In the genomic region with DNA sequence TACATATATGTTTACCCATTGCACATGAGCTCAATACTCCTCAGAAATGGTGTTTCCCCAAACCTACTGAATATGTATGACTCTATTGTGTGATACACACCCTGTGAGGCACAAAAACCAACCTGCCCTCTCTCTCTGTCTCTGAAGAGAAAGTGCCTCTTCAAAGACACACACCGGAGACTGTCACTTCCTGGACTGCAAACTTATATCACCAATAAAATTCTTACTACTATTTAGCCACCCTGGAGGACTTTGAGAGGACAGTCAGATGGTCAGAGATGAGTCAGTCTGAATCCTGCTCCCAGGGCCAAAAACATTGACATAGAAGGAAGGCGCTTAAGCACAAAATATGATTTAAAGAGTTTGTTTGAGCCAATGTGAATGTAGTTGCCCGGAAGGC, we compare ENCODE assay signal across 11 cellular contexts.
DNase-seq lines count a peak whose midpoint lies in the region; ATAC-seq, FAIRE-seq and TF ChIP-seq lines count a peak whose summit lies in the region.
"Had no signal": no experiment of that assay in that cellular context is flagged by ENCODE, and none has a peak within 500 bp of the region (broad histone marks: within the 10 kb centered on the region; RNA-seq: fewer than 3 reads in every experiment).

No MANE protein-coding gene starts in this region.

- H2AFZ ChIP-seq in HCT116 (ENCODE audit: low read depth, low read length, poor library complexity, severe bottlenecking), result peak overlapping the region; percentile 54

- TF ChIP-seq CTCF in HCT116 (IDR thresholded peaks at IDR 0.05 in 2 of 3, conservative IDR thresholded peaks at IDR 0.05 in 1 of 3; ENCODE audit: borderline replicate concordance in 1 of 3, insufficient read depth in 1 of 3, low read depth in 2 of 3, low read length in 2 of 3), result no peak
- no peak for TF ChIP-seq CTCF in WTC11 (IDR thresholded peaks at IDR 0.05)

- 61 to 73% (median 69%) methylated on average over 3 of the region's 3 CpGs for WGBS in small intestine, 3 donors

- no peak for FAIRE-seq in small intestine (lab: Jason Lieb, UNC)
- FAIRE-seq: colon had no signal

- H3K4me1 ChIP-seq in HCT116 (ENCODE audit: control insufficient read depth in 1 of 2, insufficient read depth in 2 of 2, low read length in 2 of 2) (peaks cover 0 to 19% of the 10 kb centered on the region in 2 experiments; a peak in 3 of 4 replicates), small intestine (ENCODE audit: control insufficient read depth in 2 of 2, insufficient read depth in 1 of 2, low read depth in 1 of 2, low read length in 1 of 2) (no peaks in the 10 kb centered on the region)

- H3K27me3 Mint-ChIP-seq in WTC11 (ENCODE audit: low read depth), result no peaks in the 10 kb centered on the region; the same call in 1 of the 2 replicates

- H3K9me3 Mint-ChIP-seq in WTC11, result no peaks in the 10 kb centered on the region

- H4K20me1 ChIP-seq in HCT116 (ENCODE audit: insufficient read depth), result no peaks in the 10 kb centered on the region

- no peak for TF ChIP-seq RAD21 in HCT116 (IDR thresholded peaks at IDR 0.05; ENCODE audit: low read depth)

- H3K9me3 ChIP-seq in HCT116 (ENCODE audit: control insufficient read depth in 1 of 2, insufficient read depth in 1 of 2, low read depth in 1 of 2, low read length in 2 of 2), result no peaks in the 10 kb centered on the region
- no peaks in the 10 kb centered on the region for H3K9me3 ChIP-seq in small intestine (ENCODE audit: control insufficient read depth, low read depth)

- POLR2A ChIA-PET in HCT116 (lab: Charles Lee) (interaction anchor here (1.4 to 2.6 kb wide), 3 partner anchors 16 to 109 kb away, joined by 4 to 10 read pairs (median 8); no protein-coding TSS in a partner anchor), WTC11 (lab: Charles Lee) (no interaction called here)

- H3K79me2 ChIP-seq in HCT116 (ENCODE audit: insufficient read depth, low read length), result no peaks in the 10 kb centered on the region

- H3K4me3 ChIP-seq in HCT116 (replicated peaks in 1 of 2; ENCODE audit: low read depth in 1 of 2, low read length in 2 of 2), result no peak overlapping the region
- no peak overlapping the region for H3K4me3 ChIP-seq in small intestine (ENCODE audit: low read depth in 1 of 2, low read length in 2 of 2)

- no peaks in the 10 kb centered on the region for H3K9me2 ChIP-seq in HCT116 (ENCODE audit: insufficient read depth)

- RAD21 ChIA-PET in HCT116 (lab: Charles Lee; ENCODE audit: low non-redundant PET in 1 of 2, low total read pairs in 2 of 2, uncharacterized antibody in 2 of 2, unreplicated experiment in 2 of 2), result no interaction called here

- H3K36me3 ChIP-seq in HCT116 (ENCODE audit: control insufficient read depth in 1 of 2, insufficient read depth in 2 of 2, low read length in 2 of 2) (no peaks in the 10 kb centered on the region), small intestine (ENCODE audit: control insufficient read depth in 2 of 2, insufficient read depth in 2 of 2, low read length in 2 of 2) (no peaks in the 10 kb centered on the region)

- H3K9ac ChIP-seq in HCT116 (ENCODE audit: low read length), result no peak overlapping the region

- H3K36me3 Mint-ChIP-seq in WTC11, result no peaks in the 10 kb centered on the region

- H3K27ac ChIP-seq in HCT116 (ENCODE audit: low read depth, low read length) (no peak overlapping the region), small intestine (ENCODE audit: low read depth in 1 of 2, low read length in 1 of 2) (peak overlapping the region; percentile 32 to 58)

- H3K4me1 Mint-ChIP-seq in WTC11, result peaks cover 7% of the 10 kb centered on the region; the same call in 1 of the 2 replicates

- TF ChIP-seq POLR2A in HCT116 (IDR thresholded peaks at IDR 0.05; ENCODE audit: borderline replicate concordance, extremely low read depth, insufficient read depth, insufficient read length), result no peak

- no peaks in the 10 kb centered on the region for H3K27me3 ChIP-seq in HCT116 (ENCODE audit: insufficient read depth, low read length)
- H3K27me3 ChIP-seq in small intestine (ENCODE audit: control insufficient read depth in 2 of 2, insufficient read depth in 2 of 2, low read length in 2 of 2), result no peaks in the 10 kb centered on the region

- H3K27ac Mint-ChIP-seq in WTC11, result 0 out of 2 replicates have a peak overlapping the region, but pooled peaks have one; percentile 71

- CTCF ChIA-PET in HCT116 (lab: Charles Lee), result no interaction called here
- CTCF ChIA-PET in WTC11 (lab: Charles Lee), result interaction anchor here (1.3 kb wide), 1 partner anchor 16 kb away, joined by 3 read pairs; no protein-coding TSS in a partner anchor

- H3K4me3 Mint-ChIP-seq in WTC11, result no peak overlapping the region

- 0 out of 2 replicates have a peak overlapping the region, but pooled peaks have one; percentile 4 for H3K4me2 ChIP-seq in HCT116 (ENCODE audit: low read length)

- no TSS peak for BruUV-seq in HCT116 (replicated peaks; lab: Mats Ljungman, UMichigan)

- DNase-seq in HCT116 (ENCODE audit: low read depth, low spot score) (no peak), WTC11 (ENCODE audit: low spot score) (no peak), small intestine (peak; percentile 37), glomerular visceral epithelial cell (ENCODE audit: extremely low spot score) (no peak), NCI-H1694 (lab: John Stamatoyannopoulos, UW) (no peak), NCI-H1048 (lab: John Stamatoyannopoulos, UW) (no peak), germinal center (ENCODE audit: low spot score) (no peak)
- DNase-seq in central memory CD4-positive, alpha-beta T cell, result peak; percentile 73
- DNase-seq: left cardiac atrium, NCI-H1092 treated with DMSO at 0.1 percent for 48 hours had no signal

- intact Hi-C loops in HCT116 (cut with micrococcal nuclease), result no loop called here

- ATAC-seq in HCT116, result no peak
- no peak for ATAC-seq in WTC11

TF ChIP-seq in HCT116, 20 proteins besides CTCF, POLR2A, EP300 and RAD21:
- TF ChIP-seq, protein P1, sequence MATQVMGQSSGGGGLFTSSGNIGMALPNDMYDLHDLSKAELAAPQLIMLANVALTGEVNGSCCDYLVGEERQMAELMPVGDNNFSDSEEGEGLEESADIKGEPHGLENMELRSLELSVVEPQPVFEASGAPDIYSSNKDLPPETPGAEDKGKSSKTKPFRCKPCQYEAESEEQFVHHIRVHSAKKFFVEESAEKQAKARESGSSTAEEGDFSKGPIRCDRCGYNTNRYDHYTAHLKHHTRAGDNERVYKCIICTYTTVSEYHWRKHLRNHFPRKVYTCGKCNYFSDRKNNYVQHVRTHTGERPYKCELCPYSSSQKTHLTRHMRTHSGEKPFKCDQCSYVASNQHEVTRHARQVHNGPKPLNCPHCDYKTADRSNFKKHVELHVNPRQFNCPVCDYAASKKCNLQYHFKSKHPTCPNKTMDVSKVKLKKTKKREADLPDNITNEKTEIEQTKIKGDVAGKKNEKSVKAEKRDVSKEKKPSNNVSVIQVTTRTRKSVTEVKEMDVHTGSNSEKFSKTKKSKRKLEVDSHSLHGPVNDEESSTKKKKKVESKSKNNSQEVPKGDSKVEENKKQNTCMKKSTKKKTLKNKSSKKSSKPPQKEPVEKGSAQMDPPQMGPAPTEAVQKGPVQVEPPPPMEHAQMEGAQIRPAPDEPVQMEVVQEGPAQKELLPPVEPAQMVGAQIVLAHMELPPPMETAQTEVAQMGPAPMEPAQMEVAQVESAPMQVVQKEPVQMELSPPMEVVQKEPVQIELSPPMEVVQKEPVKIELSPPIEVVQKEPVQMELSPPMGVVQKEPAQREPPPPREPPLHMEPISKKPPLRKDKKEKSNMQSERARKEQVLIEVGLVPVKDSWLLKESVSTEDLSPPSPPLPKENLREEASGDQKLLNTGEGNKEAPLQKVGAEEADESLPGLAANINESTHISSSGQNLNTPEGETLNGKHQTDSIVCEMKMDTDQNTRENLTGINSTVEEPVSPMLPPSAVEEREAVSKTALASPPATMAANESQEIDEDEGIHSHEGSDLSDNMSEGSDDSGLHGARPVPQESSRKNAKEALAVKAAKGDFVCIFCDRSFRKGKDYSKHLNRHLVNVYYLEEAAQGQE (IDR thresholded peaks at IDR 0.05; ENCODE audit: low read depth), result no peak
- TF ChIP-seq FOSL1 (IDR thresholded peaks at IDR 0.05; ENCODE audit: low read depth), result 0 out of 2 replicates have a peak, but pooled peaks have one; percentile 16

TF ChIP-seq in WTC11, 78 proteins besides CTCF, POLR2A, EP300 and RAD21:
- TF ChIP-seq ZNF138 (CRISPR knock-in tag; conservative IDR thresholded peaks at IDR 0.05) (no peak), HMGA2 (CRISPR knock-in tag; IDR thresholded peaks at IDR 0.05) (no peak), TEAD4 (CRISPR knock-in tag; IDR thresholded peaks at IDR 0.05) (no peak), KAT7 (CRISPR knock-in tag; IDR thresholded peaks at IDR 0.05; ENCODE audit: borderline replicate concordance) (no peak), MXD4 (CRISPR knock-in tag; IDR thresholded peaks at IDR 0.05; ENCODE audit: borderline replicate concordance) (no peak), ZNF416 (CRISPR knock-in tag; IDR thresholded peaks at IDR 0.05) (no peak), GRHL2 (CRISPR knock-in tag; IDR thresholded peaks at IDR 0.05; ENCODE audit: insufficient replicate concordance, severe bottlenecking) (no peak), ELF4 (CRISPR knock-in tag; IDR thresholded peaks at IDR 0.05; ENCODE audit: low read depth) (no peak), SMAD3 (CRISPR knock-in tag; IDR thresholded peaks at IDR 0.05; ENCODE audit: borderline replicate concordance) (no peak)

Comparison
In these comparisons a context has a peak if more than half of its experiments do, and no peak if none do; other contexts are left out.
1. DNase-seq: peak in central memory CD4-positive, alpha-beta T cell (single experiment) and small intestine (single experiment); none in HCT116 (single experiment), WTC11 (single experiment), glomerular visceral epithelial cell (single experiment), NCI-H1694 (single experiment), NCI-H1048 (single experiment) and germinal center (single experiment).